In the genomic region with DNA sequence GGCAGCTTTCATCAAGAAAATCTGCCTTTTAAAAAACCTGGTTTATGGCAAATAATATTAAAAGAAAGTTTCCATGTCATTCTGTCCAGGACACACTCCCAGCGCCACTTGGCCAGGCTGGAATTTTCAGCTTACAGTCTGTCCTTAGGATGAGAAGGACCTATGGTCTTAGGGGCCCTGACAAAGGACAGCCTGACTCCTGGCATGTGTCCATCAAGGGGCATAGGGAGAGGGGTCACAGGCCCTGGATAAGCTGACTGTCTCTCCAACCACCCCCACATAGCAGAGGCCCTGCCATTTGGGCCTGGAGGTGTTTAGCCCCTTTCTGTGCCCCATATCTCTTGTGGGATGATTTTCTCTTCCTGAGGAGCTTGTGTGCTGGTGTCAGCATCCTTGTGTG, we compare ENCODE assay signal across 14 cellular contexts.
DNase-seq lines count a peak whose midpoint lies in the region; ATAC-seq lines count a peak whose summit lies in the region.
"Had no signal": no experiment of that assay in that cellular context is flagged by ENCODE, and none has a peak within 500 bp of the region (broad histone marks: within the 10 kb centered on the region; RNA-seq: fewer than 3 reads in every experiment).

No MANE protein-coding gene starts in this region.

- peaks cover 46% of the 10 kb centered on the region for H3K4me1 Mint-ChIP-seq in activated CD4-positive, alpha-beta T cell treated with anti-CD3 and anti-CD28 coated beads, Interleukin-2, amount 10 ng/mL, durations not matched to agents 24 days and 14 days
- peaks cover 39% of the 10 kb centered on the region for H3K4me1 Mint-ChIP-seq in T-helper 17 cell
- H3K4me1 Mint-ChIP-seq in activated T-cell treated with anti-CD3 and anti-CD28 coated beads, Interleukin-2, amount 50 U/mL, for 4 hours (ENCODE audit: low read depth): peaks cover 68% of the 10 kb centered on the region

- no peak for DNase-seq in activated CD4-positive, alpha-beta T cell treated with anti-CD3 and anti-CD28 coated beads, Interleukin-2, amount 10 ng/mL, durations not matched to agents 24 days and 14 days
- no peak for DNase-seq in activated CD4-positive, alpha-beta T cell treated with anti-CD3 and anti-CD28 coated beads, Interleukin-2, amount 50 U/mL, for 48 hours
- DNase-seq in cardiac septum (ENCODE audit: low spot score) (peak; percentile 51), Right ventricle myocardium inferior (ENCODE audit: missing footprints) (no peak), T-helper 17 cell (no peak), LoVo (ENCODE audit: low spot score) (no peak)
- no peak for DNase-seq in activated T-cell treated with anti-CD3 and anti-CD28 coated beads, Interleukin-2, amount 50 U/mL, for 4 hours
- DNase-seq: AML-193; CD4-positive, alpha-beta memory T cell; DMS153; DMS79; GDM1; H9 had no signal

- H3K4me3 Mint-ChIP-seq in activated CD4-positive, alpha-beta T cell treated with anti-CD3 and anti-CD28 coated beads, Interleukin-2, amount 10 ng/mL, durations not matched to agents 24 days and 14 days: no peak overlapping the region
- no peak overlapping the region for H3K4me3 Mint-ChIP-seq in T-helper 17 cell
- H3K4me3 Mint-ChIP-seq in activated T-cell treated with anti-CD3 and anti-CD28 coated beads, Interleukin-2, amount 50 U/mL, for 4 hours: no peak overlapping the region
- H3K4me3 Mint-ChIP-seq: CD4-positive, alpha-beta memory T cell; H9 had no signal

- H3K36me3 Mint-ChIP-seq in activated CD4-positive, alpha-beta T cell treated with anti-CD3 and anti-CD28 coated beads, Interleukin-2, amount 10 ng/mL, durations not matched to agents 24 days and 14 days (ENCODE audit: low read depth): peaks cover 24% of the 10 kb centered on the region
- peaks cover 10% of the 10 kb centered on the region for H3K36me3 Mint-ChIP-seq in T-helper 17 cell (ENCODE audit: low read depth)
- peaks cover 38% of the 10 kb centered on the region for H3K36me3 Mint-ChIP-seq in activated T-cell treated with anti-CD3 and anti-CD28 coated beads, Interleukin-2, amount 50 U/mL, for 4 hours (ENCODE audit: insufficient read depth)

- no peaks in the 10 kb centered on the region for H3K27me3 Mint-ChIP-seq in activated CD4-positive, alpha-beta T cell treated with anti-CD3 and anti-CD28 coated beads, Interleukin-2, amount 10 ng/mL, durations not matched to agents 24 days and 14 days
- H3K27me3 Mint-ChIP-seq in T-helper 17 cell: no peaks in the 10 kb centered on the region
- no peaks in the 10 kb centered on the region for H3K27me3 Mint-ChIP-seq in activated T-cell treated with anti-CD3 and anti-CD28 coated beads, Interleukin-2, amount 50 U/mL, for 4 hours (ENCODE audit: low read depth)
- H3K27me3 Mint-ChIP-seq: CD4-positive, alpha-beta memory T cell had no signal

- H3K9me3 ChIP-seq in T-helper 17 cell (ENCODE audit: control insufficient read depth, low read length, poor library complexity, severe bottlenecking): no peaks in the 10 kb centered on the region
- H3K9me3 ChIP-seq: A549 had no signal

- no peak for ATAC-seq in Right ventricle myocardium inferior
- ATAC-seq in T-helper 17 cell: no peak
- no peak for ATAC-seq in activated T-cell treated with anti-CD3 and anti-CD28 coated beads, Interleukin-2, amount 50 U/mL, for 4 hours
- ATAC-seq: A549 had no signal

- H3K27ac Mint-ChIP-seq in activated CD4-positive, alpha-beta T cell treated with anti-CD3 and anti-CD28 coated beads, Interleukin-2, amount 10 ng/mL, durations not matched to agents 24 days and 14 days: peak overlapping the region; percentile 31
- peak overlapping the region; percentile 43 for H3K27ac Mint-ChIP-seq in T-helper 17 cell
- H3K27ac Mint-ChIP-seq: H9 had no signal

- H3K9me3 Mint-ChIP-seq in activated CD4-positive, alpha-beta T cell treated with anti-CD3 and anti-CD28 coated beads, Interleukin-2, amount 10 ng/mL, durations not matched to agents 24 days and 14 days: peaks cover 4% of the 10 kb centered on the region
- H3K9me3 Mint-ChIP-seq in activated T-cell treated with anti-CD3 and anti-CD28 coated beads, Interleukin-2, amount 50 U/mL, for 4 hours: no peaks in the 10 kb centered on the region
- H3K9me3 Mint-ChIP-seq: CD4-positive, alpha-beta memory T cell had no signal

- intact Hi-C loops in activated CD4-positive, alpha-beta T cell treated with anti-CD3 and anti-CD28 coated beads, Interleukin-2, amount 10 ng/mL, durations not matched to agents 24 days and 14 days (cut with micrococcal nuclease): loop anchor here (10.0 kb wide), 1 partner anchor 483 kb away; the partner anchor contains the start of gene NEDD9
- intact Hi-C loops in cardiac septum (cut with DNase I) (no loop called here), Right ventricle myocardium inferior (cut with DNase I) (no loop called here)
